In the genomic region with DNA sequence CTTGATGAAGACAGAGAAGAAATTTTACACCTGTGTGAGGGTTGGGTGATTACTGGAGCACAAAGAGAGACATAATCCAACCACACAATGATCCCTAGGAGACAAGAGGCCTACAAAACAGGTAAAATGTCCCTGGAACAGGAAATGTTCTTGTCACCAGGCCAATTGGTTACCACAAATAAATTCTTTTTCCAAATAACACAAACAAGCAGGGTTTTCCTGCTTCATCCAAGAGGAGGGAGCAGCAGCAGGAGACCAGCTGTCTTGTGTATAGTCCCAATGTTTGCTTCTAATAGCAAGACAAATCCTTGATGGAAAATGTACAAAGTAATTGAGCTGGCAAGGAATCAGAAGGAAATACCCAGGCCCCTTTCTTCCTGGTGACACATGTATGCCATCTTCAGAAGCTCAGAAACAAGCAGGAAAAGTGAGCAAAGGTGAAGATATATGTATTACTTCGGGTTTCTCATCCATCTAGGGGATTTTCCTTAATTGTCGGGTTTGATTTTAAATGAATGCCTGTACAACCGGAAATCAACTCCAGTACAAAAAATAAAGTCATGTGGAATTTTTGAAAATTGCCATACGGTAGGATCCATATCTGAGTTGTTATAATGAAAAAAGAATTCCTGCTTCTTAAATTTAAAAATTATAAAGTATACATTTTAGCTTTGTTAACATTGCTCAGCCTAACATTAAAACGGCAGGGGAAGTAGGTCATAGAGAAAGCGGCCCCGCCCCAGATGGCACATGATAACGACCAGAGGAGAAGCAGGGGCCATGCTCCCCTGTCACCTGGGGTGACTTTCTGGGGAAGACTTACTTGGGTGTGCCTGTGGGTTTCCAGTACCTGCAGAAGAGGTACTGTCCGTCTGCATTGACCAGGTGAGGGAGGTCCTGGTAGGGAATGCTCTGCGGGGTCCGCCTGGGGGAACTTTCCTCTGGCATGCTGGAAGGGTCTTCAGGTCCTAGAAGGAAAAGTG, we compare ENCODE assay signal across 8 cellular contexts. TPM values are rescaled to one million over a fixed set of nuclear protein-coding genes. Genes with fewer than 3 reads are reported as not detected.
DNase-seq lines count a peak whose midpoint lies in the region; ATAC-seq and TF ChIP-seq lines count a peak whose summit lies in the region.

No MANE protein-coding gene starts in this region.

- no peak overlapping the region for H3K27ac Mint-ChIP-seq in T-helper 17 cell

- H3K4me1 ChIP-seq in stomach (peaks cover 19 to 70% (median 61%) of the 10 kb centered on the region in 4 donors), testis (peaks cover 9% of the 10 kb centered on the region)

- peaks cover 0 to 2% (median under 1%) of the 10 kb centered on the region in 4 donors for H3K36me3 ChIP-seq in stomach
- H3K36me3 ChIP-seq in testis (ENCODE audit: low read depth, missing control alignments): no peaks in the 10 kb centered on the region

- H3K36me3 Mint-ChIP-seq in T-helper 17 cell (ENCODE audit: low read depth): peaks cover 6% of the 10 kb centered on the region

- H3K4me3 ChIP-seq in stomach (peak overlapping the region; percentile 21 to 86 (median 84)), testis (no peak overlapping the region)

- peak; percentile 10 for DNase-seq in ACHN
- no peak for DNase-seq in T-helper 17 cell
- peak; percentile 49 for DNase-seq in left ventricle myocardium superior
- peak; percentile 38 for DNase-seq in stomach
- no peak for DNase-seq in testis
- no peak for DNase-seq in inferior parietal cortex (ENCODE audit: extremely low spot score)

- peaks cover 0 to 8% (median 0%) of the 10 kb centered on the region in 3 donors for H3K27me3 ChIP-seq in stomach
- no peaks in the 10 kb centered on the region for H3K27me3 ChIP-seq in testis

- 47 to 55% (median 50%) methylated on average over 11 of the region's 11 CpGs for WGBS in stomach, 5 donors
- WGBS in testis, 2 donors: 45 to 59% methylated on average over 11 of the region's 11 CpGs

- TF ChIP-seq POLR2A in GM19099 (IDR thresholded peaks at IDR 0.05; ENCODE audit: extremely low read depth, insufficient read length, low read depth) (peak; percentile 51), stomach (IDR thresholded peaks at IDR 0.05) (no peak), testis (IDR thresholded peaks at IDR 0.05) (no peak)

- no peak for TF ChIP-seq EP300 in stomach (IDR thresholded peaks at IDR 0.05)

- TF ChIP-seq CTCF in stomach (IDR thresholded peaks at IDR 0.05): no peak
- no peak for TF ChIP-seq CTCF in testis (IDR thresholded peaks at IDR 0.05)

- peaks cover 61% of the 10 kb centered on the region for H3K27me3 Mint-ChIP-seq in T-helper 17 cell

- intact Hi-C loops in left ventricle myocardium superior (cut with micrococcal nuclease): loop anchor here (5.0 kb wide), 1 partner anchor 124 kb away; no protein-coding TSS in a partner anchor
- intact Hi-C loops in stomach (cut with DNase I; ENCODE audit: low total_unique reads): loop anchor here (10.0 kb wide), 1 partner anchor 126 kb away; no protein-coding TSS in a partner anchor
- intact Hi-C loops in testis (cut with DNase I; ENCODE audit: low total_unique reads): loop anchor here (5.0 kb wide), 1 partner anchor 129 kb away; no protein-coding TSS in a partner anchor

- in situ Hi-C loops in ACHN (cut with HindIII; ENCODE audit: low pct_ligation_motif_present, low pct_unique_long_range_greater_than_20kb, low sequenced_read_pairs): no loop called here

- H3K4me1 Mint-ChIP-seq in T-helper 17 cell: peaks cover 15% of the 10 kb centered on the region

- no peaks in the 10 kb centered on the region for H3K9me3 ChIP-seq in T-helper 17 cell (ENCODE audit: control insufficient read depth, low read length, poor library complexity, severe bottlenecking)
- H3K9me3 ChIP-seq in stomach: no peaks in the 10 kb centered on the region
- no peaks in the 10 kb centered on the region for H3K9me3 ChIP-seq in testis

- H3K27ac ChIP-seq in stomach (peak overlapping the region; percentile 25 to 90 (median 88)), testis (peak overlapping the region in 1 of 2 donors; percentile 86)

- peak; percentile 71 for ATAC-seq in T-helper 17 cell
- ATAC-seq in left ventricle myocardium superior: no peak
- ATAC-seq in GM21529 (IDR thresholded peaks at IDR 0.05; ENCODE audit: unreplicated experiment): no peak

- peak overlapping the region; percentile 55 for H3K4me3 Mint-ChIP-seq in T-helper 17 cell

RNA-seq across cellular contexts. Expression of gene MGLL, which starts 1.2 kb away (rescaled TPM):
- 10 to 100 TPM in 1 of 2 donors, 1 to 10 TPM in 1; 3.3 to 28.7 TPM for total RNA-seq in T-helper 17 cell
- 94.3 TPM for total RNA-seq in left ventricle myocardium superior
- 100 to 1,000 TPM in 1 of 5 donors, 10 to 100 TPM in 4; 10.5 to 118 (median 55.1) TPM for total RNA-seq in stomach
- 10 to 100 TPM; 17.3 to 50.9 (median 25.0) TPM for polyA plus RNA-seq in stomach
- total RNA-seq in testis: 10 to 100 TPM; 18.3 to 19.2 TPM
- 26.0 TPM for polyA plus RNA-seq in testis (ENCODE audit: insufficient read depth, low read depth, low replicate concordance)

Comparison
In these comparisons a context has a peak if more than half of its experiments do, and no peak if none do; other contexts are left out.
1. DNase-seq: peak in ACHN (single experiment), left ventricle myocardium superior (single experiment) and stomach (single experiment); none in T-helper 17 cell (0 of 3), testis (single experiment) and inferior parietal cortex (single experiment).
2. H3K4me3 ChIP-seq: peak in stomach (4 of 4); none in testis (0 of 2).